16 cellular contexts compared by ENCODE assay signal in the genomic region with DNA sequence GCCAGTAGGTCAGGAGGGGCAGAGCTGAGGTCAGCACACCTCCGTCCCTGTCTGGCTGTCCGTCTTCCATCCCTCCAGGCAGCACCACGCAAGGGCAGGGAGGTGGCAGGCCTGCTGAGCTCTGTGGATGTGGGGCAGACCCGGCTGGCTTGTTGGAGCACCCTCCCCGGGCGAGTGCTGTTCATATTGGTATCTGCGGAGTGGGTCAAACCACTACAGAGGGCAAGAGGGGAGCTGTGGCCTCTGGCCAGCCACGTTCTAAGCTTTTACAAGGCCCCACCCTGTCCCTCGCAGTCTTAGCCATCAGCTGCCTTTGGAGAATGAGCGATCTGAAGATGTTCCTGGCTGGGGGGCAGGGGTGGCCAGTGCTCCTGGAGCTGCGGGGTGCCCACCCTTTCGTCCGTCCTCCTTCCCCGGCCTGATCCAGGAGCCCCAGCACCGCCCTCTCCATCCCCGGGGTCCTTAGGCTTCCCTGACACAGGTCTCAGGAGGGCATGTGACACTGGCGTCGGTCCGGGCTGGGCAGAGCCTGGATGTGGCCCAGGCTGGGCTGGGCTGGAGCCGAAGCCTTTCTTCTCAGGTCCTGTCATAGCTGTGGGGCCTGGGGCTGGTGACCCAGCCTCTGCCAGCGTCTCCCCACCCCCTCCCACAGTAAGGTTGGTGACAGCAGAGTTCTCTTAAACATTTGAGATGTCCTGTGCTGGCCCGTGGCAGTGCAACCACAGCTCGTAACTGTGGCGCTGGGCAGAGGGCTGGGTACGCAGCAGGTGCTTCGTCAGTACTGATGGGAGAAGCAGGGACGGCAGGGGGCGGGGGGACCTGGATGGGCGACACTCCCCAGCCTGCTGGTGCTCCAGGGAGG. TPM values are rescaled to one million over a fixed set of nuclear protein-coding genes. Genes with fewer than 3 reads are reported as not detected.
DNase-seq lines count a peak whose midpoint lies in the region; ATAC-seq and TF ChIP-seq lines count a peak whose summit lies in the region.
"Had no signal": no experiment of that assay in that cellular context is flagged by ENCODE, and none has a peak within 500 bp of the region (broad histone marks: within the 10 kb centered on the region; RNA-seq: fewer than 3 reads in every experiment).

No MANE protein-coding gene starts in this region.

- DNase-seq in activated CD8-positive, alpha-beta T cell treated with anti-CD3 and anti-CD28 coated beads, Interleukin-2, amount 10 ng/mL, durations not matched to agents 7 days and 5 days: no peak
- DNase-seq in activated CD8-positive, alpha-beta T cell treated with anti-CD3 and anti-CD28 coated beads for 36 hours: no peak
- no peak for DNase-seq in activated CD4-positive, alpha-beta memory T cell treated with anti-CD3 and anti-CD28 coated beads, Interleukin-2, amount 10 ng/mL, durations not matched to agents 7 days and 5 days
- DNase-seq in tibial nerve (ENCODE audit: low spot score in 2 of 2): no peak
- DNase-seq in naive thymus-derived CD8-positive, alpha-beta T cell: no peak
- no peak for DNase-seq in NCI-H345 treated with DMSO at 0.1 percent for 48 hours (lab: John Stamatoyannopoulos, UW; ENCODE audit: unreplicated experiment)
- DNase-seq in NCI-H2081 treated with DMSO at 0.1 percent for 48 hours (lab: John Stamatoyannopoulos, UW): no peak
- DNase-seq: activated CD4-positive, alpha-beta T cell treated with anti-CD3 and anti-CD28 coated beads for 4 hours; activated naive CD4-positive, alpha-beta T cell treated with anti-CD3 and anti-CD28 coated beads, Interleukin-2, amount 50 U/mL, for 16 hours; cerebellar nuclear complex; islet precursor cell; NCI-H187 had no signal

- H3K9me3 ChIP-seq in tibial nerve: no peaks in the 10 kb centered on the region
- H3K9me3 ChIP-seq: neutrophil had no signal

- H3K27ac ChIP-seq in layer of hippocampus (ENCODE audit: low read depth, low read length): peak overlapping the region; percentile 25
- peak overlapping the region in 3 of 4 donors; percentile 58 to 81 (median 72) for H3K27ac ChIP-seq in tibial nerve
- H3K27ac ChIP-seq: SK-N-MC had no signal

- no peaks in the 10 kb centered on the region for H3K27me3 Mint-ChIP-seq in activated CD8-positive, alpha-beta T cell treated with anti-CD3 and anti-CD28 coated beads, Interleukin-2, amount 10 ng/mL, durations not matched to agents 7 days and 5 days (ENCODE audit: low read depth)
- H3K27me3 Mint-ChIP-seq in activated CD8-positive, alpha-beta T cell treated with anti-CD3 and anti-CD28 coated beads for 36 hours: no peaks in the 10 kb centered on the region
- no peaks in the 10 kb centered on the region for H3K27me3 Mint-ChIP-seq in activated CD4-positive, alpha-beta memory T cell treated with anti-CD3 and anti-CD28 coated beads, Interleukin-2, amount 10 ng/mL, durations not matched to agents 7 days and 5 days
- H3K27me3 Mint-ChIP-seq in naive thymus-derived CD8-positive, alpha-beta T cell: peaks cover 0 to 2% (median 0%) of the 10 kb centered on the region in 5 donors

- H3K4me3 Mint-ChIP-seq in activated CD8-positive, alpha-beta T cell treated with anti-CD3 and anti-CD28 coated beads, Interleukin-2, amount 10 ng/mL, durations not matched to agents 7 days and 5 days: no peak overlapping the region
- H3K4me3 Mint-ChIP-seq in activated CD8-positive, alpha-beta T cell treated with anti-CD3 and anti-CD28 coated beads for 36 hours: no peak overlapping the region
- H3K4me3 Mint-ChIP-seq in activated CD4-positive, alpha-beta memory T cell treated with anti-CD3 and anti-CD28 coated beads, Interleukin-2, amount 10 ng/mL, durations not matched to agents 7 days and 5 days: peak overlapping the region; percentile 76
- H3K4me3 Mint-ChIP-seq in naive thymus-derived CD8-positive, alpha-beta T cell: peak overlapping the region in 2 of 10 donors; percentile 30 to 36

- WGBS in tibial nerve, 2 donors: 72% methylated on average over 24 to 29 of the region's 29 CpGs

- no peak for TF ChIP-seq EP300 in tibial nerve (IDR thresholded peaks at IDR 0.05)

- H3K27ac Mint-ChIP-seq in activated CD8-positive, alpha-beta T cell treated with anti-CD3 and anti-CD28 coated beads, Interleukin-2, amount 10 ng/mL, durations not matched to agents 7 days and 5 days: peak overlapping the region; percentile 91
- no peak overlapping the region for H3K27ac Mint-ChIP-seq in activated CD8-positive, alpha-beta T cell treated with anti-CD3 and anti-CD28 coated beads for 36 hours
- peak overlapping the region; percentile 77 for H3K27ac Mint-ChIP-seq in activated CD4-positive, alpha-beta memory T cell treated with anti-CD3 and anti-CD28 coated beads, Interleukin-2, amount 10 ng/mL, durations not matched to agents 7 days and 5 days
- H3K27ac Mint-ChIP-seq in naive thymus-derived CD8-positive, alpha-beta T cell: peak overlapping the region in 1 of 10 donors; percentile 33

- peaks cover 3% of the 10 kb centered on the region for H3K36me3 Mint-ChIP-seq in activated CD8-positive, alpha-beta T cell treated with anti-CD3 and anti-CD28 coated beads, Interleukin-2, amount 10 ng/mL, durations not matched to agents 7 days and 5 days (ENCODE audit: low read depth)
- no peaks in the 10 kb centered on the region for H3K36me3 Mint-ChIP-seq in activated CD8-positive, alpha-beta T cell treated with anti-CD3 and anti-CD28 coated beads for 36 hours (ENCODE audit: low read depth)
- H3K36me3 Mint-ChIP-seq in activated CD4-positive, alpha-beta memory T cell treated with anti-CD3 and anti-CD28 coated beads, Interleukin-2, amount 10 ng/mL, durations not matched to agents 7 days and 5 days (ENCODE audit: low read depth): no peaks in the 10 kb centered on the region
- H3K36me3 Mint-ChIP-seq in naive thymus-derived CD8-positive, alpha-beta T cell: no peaks in the 10 kb centered on the region

- intact Hi-C loops in activated CD8-positive, alpha-beta T cell treated with anti-CD3 and anti-CD28 coated beads for 36 hours (cut with micrococcal nuclease): loop anchor here (10.0 kb wide), 1 partner anchor 86 kb away; no protein-coding TSS in a partner anchor

- H3K4me3 ChIP-seq in tibial nerve: no peak overlapping the region
- H3K4me3 ChIP-seq: SK-N-MC had no signal

- no peak for TF ChIP-seq POLR2A in tibial nerve (IDR thresholded peaks at IDR 0.05)

- H3K4me1 ChIP-seq in tibial nerve: peaks cover 0 to 87% (median 29%) of the 10 kb centered on the region in 4 donors

- H3K36me3 ChIP-seq in tibial nerve: no peaks in the 10 kb centered on the region
- H3K36me3 ChIP-seq: neutrophil had no signal

- ATAC-seq in activated CD8-positive, alpha-beta T cell treated with anti-CD3 and anti-CD28 coated beads, Interleukin-2, amount 10 ng/mL, durations not matched to agents 7 days and 5 days: no peak
- ATAC-seq in activated CD8-positive, alpha-beta T cell treated with anti-CD3 and anti-CD28 coated beads for 36 hours: no peak
- no peak for ATAC-seq in naive thymus-derived CD8-positive, alpha-beta T cell
- ATAC-seq: HCT116 had no signal

- peaks cover 58% of the 10 kb centered on the region for H3K4me1 Mint-ChIP-seq in activated CD8-positive, alpha-beta T cell treated with anti-CD3 and anti-CD28 coated beads, Interleukin-2, amount 10 ng/mL, durations not matched to agents 7 days and 5 days (ENCODE audit: low read depth)
- peaks cover 44% of the 10 kb centered on the region for H3K4me1 Mint-ChIP-seq in activated CD8-positive, alpha-beta T cell treated with anti-CD3 and anti-CD28 coated beads for 36 hours (ENCODE audit: low read depth)
- H3K4me1 Mint-ChIP-seq in activated CD4-positive, alpha-beta memory T cell treated with anti-CD3 and anti-CD28 coated beads, Interleukin-2, amount 10 ng/mL, durations not matched to agents 7 days and 5 days: peaks cover 64% of the 10 kb centered on the region
- H3K4me1 Mint-ChIP-seq in naive thymus-derived CD8-positive, alpha-beta T cell: peaks cover 11 to 58% (median 34%) of the 10 kb centered on the region in 4 donors

- no peak for TF ChIP-seq CTCF in activated CD8-positive, alpha-beta T cell treated with anti-CD3 and anti-CD28 coated beads for 36 hours (IDR thresholded peaks at IDR 0.05)
- TF ChIP-seq CTCF in tibial nerve (IDR thresholded peaks at IDR 0.05): no peak

- H3K9me3 Mint-ChIP-seq in activated CD8-positive, alpha-beta T cell treated with anti-CD3 and anti-CD28 coated beads, Interleukin-2, amount 10 ng/mL, durations not matched to agents 7 days and 5 days (ENCODE audit: insufficient read depth): no peaks in the 10 kb centered on the region
- H3K9me3 Mint-ChIP-seq in activated CD8-positive, alpha-beta T cell treated with anti-CD3 and anti-CD28 coated beads for 36 hours: no peaks in the 10 kb centered on the region
- H3K9me3 Mint-ChIP-seq in activated CD4-positive, alpha-beta memory T cell treated with anti-CD3 and anti-CD28 coated beads, Interleukin-2, amount 10 ng/mL, durations not matched to agents 7 days and 5 days: no peaks in the 10 kb centered on the region
- H3K9me3 Mint-ChIP-seq in naive thymus-derived CD8-positive, alpha-beta T cell: no peaks in the 10 kb centered on the region

- POLR2A ChIA-PET in activated CD8-positive, alpha-beta T cell treated with anti-CD3 and anti-CD28 coated beads, Interleukin-2, amount 10 ng/mL, durations not matched to agents 7 days and 5 days (lab: Charles Lee): interaction anchor here (0.6 to 1.1 kb wide), 2 partner anchors 26 to 1425 kb away, joined by 3 to 4 read pairs; partner anchors contain the start of gene NUP50
- POLR2A ChIA-PET in activated CD8-positive, alpha-beta T cell treated with anti-CD3 and anti-CD28 coated beads for 36 hours (lab: Charles Lee): interaction anchor here (1.3 kb wide), 1 partner anchor 25 kb away, joined by 5 read pairs; no protein-coding TSS in a partner anchor
- POLR2A ChIA-PET in activated CD4-positive, alpha-beta memory T cell treated with anti-CD3 and anti-CD28 coated beads, Interleukin-2, amount 10 ng/mL, durations not matched to agents 7 days and 5 days (lab: Charles Lee): interaction anchor here (0.6 to 3.9 kb wide), 4 partner anchors 11 to 1415 kb away, joined by 3 to 17 read pairs (median 6); partner anchors contain the start of gene TBC1D22A
- POLR2A ChIA-PET in naive thymus-derived CD8-positive, alpha-beta T cell (lab: Charles Lee): interaction anchor here (0.5 to 1.2 kb wide), 3 partner anchors 14 to 218 kb away, joined by 3 to 6 read pairs (median 4); no protein-coding TSS in a partner anchor

- CTCF ChIA-PET in activated CD8-positive, alpha-beta T cell treated with anti-CD3 and anti-CD28 coated beads, Interleukin-2, amount 10 ng/mL, durations not matched to agents 7 days and 5 days (lab: Charles Lee): interaction anchor here (0.7 to 2.4 kb wide), 3 partner anchors 13 to 26 kb away, joined by 3 to 8 read pairs (median 3); no protein-coding TSS in a partner anchor
- CTCF ChIA-PET in activated CD8-positive, alpha-beta T cell treated with anti-CD3 and anti-CD28 coated beads for 36 hours (lab: Charles Lee): interaction anchor here (2.8 kb wide), 1 partner anchor 25 kb away, joined by 9 read pairs; no protein-coding TSS in a partner anchor
- CTCF ChIA-PET in activated CD4-positive, alpha-beta memory T cell treated with anti-CD3 and anti-CD28 coated beads, Interleukin-2, amount 10 ng/mL, durations not matched to agents 7 days and 5 days (lab: Charles Lee): interaction anchor here (0.6 to 1.3 kb wide), 3 partner anchors 15 to 26 kb away, joined by 3 to 6 read pairs (median 4); no protein-coding TSS in a partner anchor

- H3K27me3 ChIP-seq in layer of hippocampus (ENCODE audit: control insufficient read depth, insufficient read depth, low read length) (no peaks in the 10 kb centered on the region), tibial nerve (no peaks in the 10 kb centered on the region)
- H3K27me3 ChIP-seq: neutrophil had no signal

RNA-seq across cellular contexts. Expression of gene GRAMD4, which starts 31.7 kb away (rescaled TPM):
- 10 to 100 TPM; 41.2 to 42.1 TPM for total RNA-seq in activated CD8-positive, alpha-beta T cell treated with anti-CD3 and anti-CD28 coated beads, Interleukin-2, amount 10 ng/mL, durations not matched to agents 7 days and 5 days
- total RNA-seq in activated CD8-positive, alpha-beta T cell treated with anti-CD3 and anti-CD28 coated beads for 36 hours: 10 to 100 TPM; 26.9 to 28.1 TPM
- total RNA-seq in activated CD4-positive, alpha-beta memory T cell treated with anti-CD3 and anti-CD28 coated beads, Interleukin-2, amount 10 ng/mL, durations not matched to agents 7 days and 5 days: 10 to 100 TPM; 52.9 to 54.8 TPM
- total RNA-seq in tibial nerve: 100 to 1,000 TPM in 1 of 4 donors, 10 to 100 TPM in 3; 18.2 to 299 (median 54.3) TPM
- total RNA-seq in naive thymus-derived CD8-positive, alpha-beta T cell: 1 to 10 TPM; 5.9 to 7.6 TPM
- 1 to 10 TPM; 2.8 to 4.1 (median 3.4) TPM for polyA plus RNA-seq in naive thymus-derived CD8-positive, alpha-beta T cell

RNA-seq across cellular contexts. Expression of gene CELSR1, which starts 51.1 kb away (rescaled TPM):
- under 1 TPM in 1 of 2 experiments, not detected in 1; 0.08 TPM for total RNA-seq in activated CD8-positive, alpha-beta T cell treated with anti-CD3 and anti-CD28 coated beads, Interleukin-2, amount 10 ng/mL, durations not matched to agents 7 days and 5 days
- total RNA-seq in activated CD8-positive, alpha-beta T cell treated with anti-CD3 and anti-CD28 coated beads for 36 hours: under 1 TPM; 0.25 to 0.36 TPM
- total RNA-seq in activated CD4-positive, alpha-beta memory T cell treated with anti-CD3 and anti-CD28 coated beads, Interleukin-2, amount 10 ng/mL, durations not matched to agents 7 days and 5 days: under 1 TPM; 0.10 to 0.13 TPM
- total RNA-seq in tibial nerve: 1 to 10 TPM; 1.0 to 5.9 (median 2.6) TPM
- 1 to 10 TPM in 1 of 2 experiments, under 1 TPM in 1; 0.82 to 1.2 TPM for total RNA-seq in naive thymus-derived CD8-positive, alpha-beta T cell
- polyA plus RNA-seq in naive thymus-derived CD8-positive, alpha-beta T cell: under 1 TPM; 0.19 to 0.66 (median 0.37) TPM
